Comparison of ENCODE assay signal across 3 cellular contexts in the genomic region with DNA sequence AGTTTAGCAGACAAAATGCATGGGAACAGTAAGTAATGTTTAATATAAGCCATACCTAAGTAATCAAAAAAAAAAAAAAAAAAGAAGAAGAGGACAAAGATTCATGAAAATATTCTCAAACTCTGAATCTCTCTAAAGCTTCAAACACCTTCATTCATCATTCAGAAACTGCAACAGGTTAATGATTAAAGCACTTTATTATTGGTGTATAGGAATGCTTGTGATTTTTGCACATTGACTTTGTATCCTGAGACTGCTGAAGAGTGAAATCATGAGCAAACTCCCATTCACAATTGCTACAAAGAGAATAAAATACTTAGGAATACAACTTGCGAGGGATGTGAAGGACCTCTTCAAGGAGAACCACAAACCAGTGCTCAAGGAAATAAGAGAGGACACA.
"Had no signal": no experiment of that assay in that cellular context is flagged by ENCODE, and none has a peak within 500 bp of the region (broad histone marks: within the 10 kb centered on the region; RNA-seq: fewer than 3 reads in every experiment).

No MANE protein-coding gene starts in this region.

- DNase-seq: H9, HCEC 1CT, IMR-90 had no signal
